ENCODE assay signal across 17 cellular contexts in genomic region chr20:58714923-58715708, GRCh38. TPM values are rescaled to one million over a fixed set of nuclear protein-coding genes. Genes with fewer than 3 reads are reported as not detected.
DNase-seq lines count a peak whose midpoint lies in the region; ATAC-seq, FAIRE-seq and TF ChIP-seq lines count a peak whose summit lies in the region.
"Had no signal": no experiment of that assay in that cellular context is flagged by ENCODE, and none has a peak within 500 bp of the region (broad histone marks: within the 10 kb centered on the region; RNA-seq: fewer than 3 reads in every experiment).

No MANE protein-coding gene starts in this region.

- H3K27me3 ChIP-seq in H7 (ENCODE audit: control insufficient read depth, insufficient read depth, low read length), result no peaks in the 10 kb centered on the region
- no peaks in the 10 kb centered on the region for H3K27me3 ChIP-seq in ovary
- H3K27me3 ChIP-seq: neutrophil had no signal

- TF ChIP-seq EP300 in ovary (IDR thresholded peaks at IDR 0.05), result no peak

- no peaks in the 10 kb centered on the region for H3K27me3 Mint-ChIP-seq in activated CD4-positive, alpha-beta T cell treated with anti-CD3 and anti-CD28 coated beads, Interleukin-2, amount 10 ng/mL, durations not matched to agents 7 days and 5 days
- peaks cover 7% of the 10 kb centered on the region for H3K27me3 Mint-ChIP-seq in endothelial cell (ENCODE audit: unreplicated experiment)
- H3K27me3 Mint-ChIP-seq: activated naive CD8-positive, alpha-beta T cell had no signal

- POLR2A ChIA-PET in activated CD4-positive, alpha-beta T cell treated with anti-CD3 and anti-CD28 coated beads, Interleukin-2, amount 10 ng/mL, durations not matched to agents 7 days and 5 days (lab: Charles Lee), result no interaction called here

- DNase-seq in activated CD4-positive, alpha-beta T cell treated with anti-CD3 and anti-CD28 coated beads, Interleukin-2, amount 10 ng/mL, durations not matched to agents 7 days and 5 days, result peak; percentile 4
- no peak for DNase-seq in activated CD4-positive, alpha-beta T cell treated with anti-CD3 and anti-CD28 coated beads, Interleukin-2, amount 50 U/mL, for 48 hours
- peak; percentile 48 for DNase-seq in H7
- peak; percentile 3 for DNase-seq in endothelial cell (ENCODE audit: low spot score)
- peak in 4 of 5 donors; percentile 7 to 33 (median 14) for DNase-seq in ovary
- no peak for DNase-seq in GM19238 (ENCODE audit: insufficient read length, low spot score)
- DNase-seq in urothelium cell line (ENCODE audit: low spot score), result no peak
- DNase-seq: erythroblast, GF-D8, NCI-H187, NCI-H69, T1000 had no signal

- no peak overlapping the region for H3K4me3 Mint-ChIP-seq in activated CD4-positive, alpha-beta T cell treated with anti-CD3 and anti-CD28 coated beads, Interleukin-2, amount 10 ng/mL, durations not matched to agents 7 days and 5 days
- H3K4me3 Mint-ChIP-seq in endothelial cell (ENCODE audit: unreplicated experiment), result no peak overlapping the region
- H3K4me3 Mint-ChIP-seq: activated naive CD8-positive, alpha-beta T cell; CD8-positive, alpha-beta memory T cell had no signal

- ATAC-seq in GM21515 (IDR thresholded peaks at IDR 0.05; ENCODE audit: unreplicated experiment), result no peak
- ATAC-seq: HCT116 had no signal

- CTCF ChIA-PET in activated CD4-positive, alpha-beta T cell treated with anti-CD3 and anti-CD28 coated beads, Interleukin-2, amount 10 ng/mL, durations not matched to agents 7 days and 5 days (lab: Charles Lee), result interaction anchor here (1.5 kb wide), 2 partner anchors 12 to 64 kb away, joined by 4 to 5 read pairs; partner anchors contain the start of gene STX16

- H3K27ac Mint-ChIP-seq in activated CD4-positive, alpha-beta T cell treated with anti-CD3 and anti-CD28 coated beads, Interleukin-2, amount 10 ng/mL, durations not matched to agents 7 days and 5 days, result no peak overlapping the region
- H3K27ac Mint-ChIP-seq in endothelial cell (ENCODE audit: unreplicated experiment), result no peak overlapping the region
- H3K27ac Mint-ChIP-seq: activated naive CD8-positive, alpha-beta T cell; CD8-positive, alpha-beta memory T cell had no signal

- TF ChIP-seq POLR2A in ovary (IDR thresholded peaks at IDR 0.05), result no peak

- TF ChIP-seq CTCF in endothelial cell (IDR thresholded peaks at IDR 0.05; ENCODE audit: unreplicated experiment) (no peak), ovary (IDR thresholded peaks at IDR 0.05) (no peak)

- peaks cover 2% of the 10 kb centered on the region for H3K36me3 ChIP-seq in H7 (replicated peaks; ENCODE audit: control insufficient read depth, insufficient read depth, low read length)
- no peaks in the 10 kb centered on the region for H3K36me3 ChIP-seq in ovary

- no peak overlapping the region for H3K27ac ChIP-seq in ovary
- H3K27ac ChIP-seq: neutrophil had no signal

- 84 to 88% (median 87%) methylated on average over 24 to 25 of the region's 25 CpGs for WGBS in ovary, 3 donors

- no peak overlapping the region for H3K4me3 ChIP-seq in H7 (ENCODE audit: insufficient read depth, low read depth, low read length)
- no peak overlapping the region for H3K4me3 ChIP-seq in ovary

- FAIRE-seq in urothelium cell line (lab: Jason Lieb, UNC), result no peak

- no peaks in the 10 kb centered on the region for H3K36me3 Mint-ChIP-seq in activated CD4-positive, alpha-beta T cell treated with anti-CD3 and anti-CD28 coated beads, Interleukin-2, amount 10 ng/mL, durations not matched to agents 7 days and 5 days (ENCODE audit: low read depth)
- no peaks in the 10 kb centered on the region for H3K36me3 Mint-ChIP-seq in endothelial cell (ENCODE audit: low read depth, unreplicated experiment)
- H3K36me3 Mint-ChIP-seq: activated naive CD8-positive, alpha-beta T cell had no signal

- intact Hi-C loops in ovary (cut with DNase I), result no loop called here

- H3K4me1 ChIP-seq in ovary (ENCODE audit: insufficient read depth), result no peaks in the 10 kb centered on the region

- H3K9me3 Mint-ChIP-seq in activated CD4-positive, alpha-beta T cell treated with anti-CD3 and anti-CD28 coated beads, Interleukin-2, amount 10 ng/mL, durations not matched to agents 7 days and 5 days, result no peaks in the 10 kb centered on the region
- no peaks in the 10 kb centered on the region for H3K9me3 Mint-ChIP-seq in endothelial cell (ENCODE audit: unreplicated experiment)
- H3K9me3 Mint-ChIP-seq: CD8-positive, alpha-beta memory T cell had no signal

- H3K4me1 Mint-ChIP-seq in activated CD4-positive, alpha-beta T cell treated with anti-CD3 and anti-CD28 coated beads, Interleukin-2, amount 10 ng/mL, durations not matched to agents 7 days and 5 days, result no peaks in the 10 kb centered on the region
- H3K4me1 Mint-ChIP-seq in endothelial cell (ENCODE audit: unreplicated experiment), result peaks cover 3% of the 10 kb centered on the region
- H3K4me1 Mint-ChIP-seq: CD8-positive, alpha-beta memory T cell had no signal

- H3K9me3 ChIP-seq in ovary, result no peaks in the 10 kb centered on the region
- H3K9me3 ChIP-seq: neutrophil had no signal

RNA-seq across cellular contexts. Expression of gene NPEPL1, which starts 22.5 kb away (rescaled TPM):
- 10 to 100 TPM; 28.7 to 30.7 TPM for total RNA-seq in activated CD4-positive, alpha-beta T cell treated with anti-CD3 and anti-CD28 coated beads, Interleukin-2, amount 10 ng/mL, durations not matched to agents 7 days and 5 days
- total RNA-seq in H7 (2014; rRNA removed; shearing (Covaris generic)), result 30.9 and 33.8 TPM in 2 replicates
- total RNA-seq in endothelial cell (ENCODE audit: unreplicated experiment), result 37.6 TPM
- 10 to 100 TPM; 17.8 to 41.0 (median 33.9) TPM for total RNA-seq in ovary
- 10 to 100 TPM in 1 of 2 donors, 1 to 10 TPM in 1; 6.2 to 38.5 TPM for polyA plus RNA-seq in ovary

Comparison
In these comparisons a context has a peak if more than half of its experiments do, and no peak if none do; other contexts are left out.
1. DNase-seq: peak in activated CD4-positive, alpha-beta T cell treated with anti-CD3 and anti-CD28 coated beads, Interleukin-2, amount 10 ng/mL, durations not matched to agents 7 days and 5 days (single experiment), H7 (single experiment), endothelial cell (single experiment) and ovary (4 of 5); none in activated CD4-positive, alpha-beta T cell treated with anti-CD3 and anti-CD28 coated beads, Interleukin-2, amount 50 U/mL, for 48 hours (0 of 2), GM19238 (single experiment) and urothelium cell line (single experiment).